ENCODE assay signal across 28 cellular contexts in genomic region chr6:82273295-82273694, GRCh38.
"Had no signal": no experiment of that assay in that cellular context is flagged by ENCODE, and none has a peak within 500 bp of the region (broad histone marks: within the 10 kb centered on the region; RNA-seq: fewer than 3 reads in every experiment).

No MANE protein-coding gene starts in this region.

- H3K27ac ChIP-seq: Peyer's patch had no signal

- H3K27me3 ChIP-seq: Peyer's patch had no signal

- H3K36me3 ChIP-seq: Peyer's patch had no signal

- ATAC-seq: activated CD8-positive, alpha-beta T cell treated with anti-CD3 and anti-CD28 coated beads for 36 hours; activated naive CD8-positive, alpha-beta T cell treated with anti-CD3 and anti-CD28 coated beads, Interleukin-2, amount 50 U/mL, for 24 hours; PC-3; Right ventricle myocardium inferior; SK-N-SH treated with all-trans-retinoic acid at 6 μM for 48 hours; T-cell had no signal

- H3K4me1 Mint-ChIP-seq: activated CD4-positive, alpha-beta T cell treated with anti-CD3 and anti-CD28 coated beads, Interleukin-2, amount 10 ng/mL, durations not matched to agents 24 days and 14 days; activated naive CD8-positive, alpha-beta T cell treated with anti-CD3 and anti-CD28 coated beads, Interleukin-2, amount 50 U/mL, for 24 hours; T-cell had no signal

- H3K9me3 ChIP-seq: Peyer's patch had no signal

- H3K27me3 Mint-ChIP-seq: activated CD8-positive, alpha-beta T cell treated with anti-CD3 and anti-CD28 coated beads for 36 hours; T-cell had no signal

- H3K4me1 ChIP-seq: Peyer's patch had no signal

- H3K27ac Mint-ChIP-seq: activated CD4-positive, alpha-beta T cell treated with anti-CD3 and anti-CD28 coated beads, Interleukin-2, amount 10 ng/mL, durations not matched to agents 24 days and 14 days; activated CD8-positive, alpha-beta T cell treated with anti-CD3 and anti-CD28 coated beads for 36 hours; activated naive CD8-positive, alpha-beta T cell; activated naive CD8-positive, alpha-beta T cell treated with anti-CD3 and anti-CD28 coated beads, Interleukin-2, amount 50 U/mL, for 24 hours; activated T-cell treated with anti-CD3 and anti-CD28 coated beads, Interleukin-2, amount 50 U/mL, for 72 hours; activated T-helper 2 cell treated with anti-CD3 and anti-CD28 coated beads, Interferon-gamma antibody, Interleukin-2, Interleukin-4, amounts not matched to agents 10 μg/mL and 5 μg/mL and 100 μg/mL, durations not matched to agents 14 hours and 24 hours and 36 hours; brain; T-cell had no signal

- H3K9me3 Mint-ChIP-seq: activated CD4-positive, alpha-beta T cell treated with anti-CD3 and anti-CD28 coated beads, Interleukin-2, amount 10 ng/mL, durations not matched to agents 24 days and 14 days; activated CD8-positive, alpha-beta T cell treated with anti-CD3 and anti-CD28 coated beads for 36 hours; activated naive CD8-positive, alpha-beta T cell treated with anti-CD3 and anti-CD28 coated beads, Interleukin-2, amount 50 U/mL, for 24 hours; activated T-cell treated with anti-CD3 and anti-CD28 coated beads, Interleukin-2, amount 50 U/mL, for 72 hours; activated T-helper 2 cell treated with anti-CD3 and anti-CD28 coated beads, Interferon-gamma antibody, Interleukin-2, Interleukin-4, amounts not matched to agents 10 μg/mL and 5 μg/mL and 100 μg/mL, durations not matched to agents 14 hours and 24 hours and 36 hours; brain; T-cell had no signal

- DNase-seq: activated CD4-positive, alpha-beta T cell treated with anti-CD3 and anti-CD28 coated beads, Interleukin-2, amount 10 ng/mL, durations not matched to agents 24 days and 14 days; activated CD4-positive, alpha-beta T cell treated with anti-CD3 and anti-CD28 coated beads, Interleukin-2, amount 50 U/mL, for 4 hours; activated CD8-positive, alpha-beta T cell treated with anti-CD3 and anti-CD28 coated beads for 36 hours; activated gamma-delta T cell; activated naive CD4-positive, alpha-beta T cell treated with Interleukin-2 at 50 U/mL for 16 hours; activated naive CD8-positive, alpha-beta T cell treated with anti-CD3 and anti-CD28 coated beads, Interleukin-2, amount 50 U/mL, for 24 hours; activated T-cell treated with anti-CD3 and anti-CD28 coated beads, Interleukin-2, amount 50 U/mL, for 1 hour; activated T-cell treated with anti-CD3 and anti-CD28 coated beads, Interleukin-2, amount 50 U/mL, for 72 hours; anterior cingulate cortex; central memory CD4-positive, alpha-beta T cell; NCI-H1105 treated with DMSO at 0.1 percent for 48 hours; NCI-H1436; NCI-H1694 treated with DMSO at 0.1 percent for 48 hours; NCI-H2029; NCI-H345; NCI-H524 treated with DMSO at 0.1 percent for 48 hours; NK-92 treated with Interleukin-12 subunit alpha and Interleukin-12 subunit beta, amount 100 ng/mL, for 24 hours; PC-3; Peyer's patch; RPMI8226; SIG-M5; T-cell; T-helper 2 cell had no signal

- H3K4me3 ChIP-seq: Peyer's patch had no signal

- H3K36me3 Mint-ChIP-seq: activated naive CD8-positive, alpha-beta T cell; brain; T-cell had no signal

- H3K4me3 Mint-ChIP-seq: activated CD4-positive, alpha-beta T cell treated with anti-CD3 and anti-CD28 coated beads, Interleukin-2, amount 10 ng/mL, durations not matched to agents 24 days and 14 days; activated CD8-positive, alpha-beta T cell treated with anti-CD3 and anti-CD28 coated beads for 36 hours; activated naive CD8-positive, alpha-beta T cell; activated naive CD8-positive, alpha-beta T cell treated with anti-CD3 and anti-CD28 coated beads, Interleukin-2, amount 50 U/mL, for 24 hours; activated T-cell treated with anti-CD3 and anti-CD28 coated beads, Interleukin-2, amount 50 U/mL, for 72 hours; brain; T-cell had no signal
